ENCODE assay signal across 21 cellular contexts in genomic region chr6:155250701-155251381, GRCh38. TPM values are rescaled to one million over a fixed set of nuclear protein-coding genes. Genes with fewer than 3 reads are reported as not detected.
A peak's percentile ranks its signal among the peaks of the same experiment; 100 is the strongest.
DNase-seq lines count a peak whose midpoint lies in the region; ATAC-seq, FAIRE-seq and TF ChIP-seq lines count a peak whose summit lies in the region.
"Had no signal": no experiment of that assay in that cellular context is flagged by ENCODE, and none has a peak within 500 bp of the region (broad histone marks: within the 10 kb centered on the region; RNA-seq: fewer than 3 reads in every experiment).

No MANE protein-coding gene starts in this region.

- no peak overlapping the region for H2BK5ac ChIP-seq in H9 (ENCODE audit: insufficient read length, low read length)

- no peak overlapping the region for H4K91ac ChIP-seq in H9 (ENCODE audit: insufficient read length, low read depth, low read length)

- peaks cover 14 to 61% (median 57%) of the 10 kb centered on the region in 3 experiments; a peak in 6 of 7 replicates for H3K36me3 Mint-ChIP-seq in H9 (ENCODE audit: insufficient read depth in 1 of 3, low read depth in 3 of 3)

- H3K9me1 ChIP-seq in endothelial cell of umbilical vein (replicated peaks; ENCODE audit: control insufficient read depth, extremely low read depth, insufficient read depth, low read length), result no peaks in the 10 kb centered on the region

- in situ Hi-C loops in Panc1 (cut with HindIII; ENCODE audit: low pct_unique_long_range_greater_than_20kb, low sequenced_read_pairs), result no loop called here

- ATAC-seq in Panc1 (no peak), right cardiac atrium (peak; percentile 17 to 53)
- ATAC-seq: PC-3 had no signal

- TF ChIP-seq CTCF in H9 (conservative IDR thresholded peaks at IDR 0.05) (no peak), Panc1 (IDR thresholded peaks at IDR 0.05) (no peak), endothelial cell of umbilical vein (IDR thresholded peaks at IDR 0.05; ENCODE audit: extremely low read depth in 1 of 2, insufficient read depth in 1 of 2, low read depth in 1 of 2, low read length in 2 of 2) (no peak)

- H2BK20ac ChIP-seq in H9 (ENCODE audit: low read depth, low read length, poor library complexity, severe bottlenecking), result no peak overlapping the region

- dilution Hi-C loops in endothelial cell of umbilical vein (cut with MboI; ENCODE audit: extremely low pct_ligation_motif_present, low sequenced_read_pairs), result no loop called here

- TF ChIP-seq POLR2A in endothelial cell of umbilical vein (IDR thresholded peaks at IDR 0.05; ENCODE audit: low read depth, low read length), result no peak

- no peak overlapping the region for H3K14ac ChIP-seq in H9 (ENCODE audit: insufficient read depth, low read length)

- H3K4me3 Mint-ChIP-seq in H9, result no peak overlapping the region
- H3K4me3 Mint-ChIP-seq: CD4-positive, alpha-beta T cell had no signal

- intact Hi-C loops in Panc1 (cut with micrococcal nuclease; ENCODE audit: unreplicated experiment) (no loop called here), endothelial cell of umbilical vein (cut with micrococcal nuclease) (no loop called here), right cardiac atrium (cut with DNase I) (no loop called here)

- peak overlapping the region in 2 of 3 experiments; percentile 20 to 80; a peak in 3 of 7 replicates for H3K27ac Mint-ChIP-seq in H9
- H3K27ac Mint-ChIP-seq: CD4-positive, alpha-beta T cell had no signal

- H3K36me3 ChIP-seq in Panc1 (ENCODE audit: control insufficient read depth, insufficient read depth, low read length), result peaks cover 13% of the 10 kb centered on the region
- peaks cover 15 to 16% of the 10 kb centered on the region in 2 experiments for H3K36me3 ChIP-seq in endothelial cell of umbilical vein (ENCODE audit: control insufficient read depth in 2 of 2, extremely low read depth in 1 of 2, insufficient read depth in 2 of 2, low read length in 2 of 2)

- FAIRE-seq in endothelial cell of umbilical vein (lab: Jason Lieb, UNC), result peak; percentile 68
- FAIRE-seq: H54 had no signal

- H3K27ac ChIP-seq in H9 (ENCODE audit: insufficient read length, low read depth, low read length) (no peak overlapping the region), Panc1 (ENCODE audit: low read length) (peak overlapping the region; percentile 80; the same call in 1 of the 2 replicates), endothelial cell of umbilical vein (ENCODE audit: insufficient read depth, low read depth, low read length) (no peak overlapping the region), right cardiac atrium (ENCODE audit: low read length) (peak overlapping the region; percentile 53)
- H3K27ac ChIP-seq: BLaER1, RWPE1, SJCRH30 had no signal

- no peak overlapping the region for H2AFZ ChIP-seq in H9 (ENCODE audit: low read length)
- no peak overlapping the region for H2AFZ ChIP-seq in endothelial cell of umbilical vein (ENCODE audit: low read depth, low read length)

- no peak overlapping the region for H3K9ac ChIP-seq in H9 (ENCODE audit: extremely low read depth, insufficient read length, low read length)
- H3K9ac ChIP-seq in endothelial cell of umbilical vein (replicated peaks; ENCODE audit: extremely low read depth, insufficient read depth, low read length), result no peak overlapping the region
- H3K9ac ChIP-seq: BLaER1 had no signal

- no peaks in the 10 kb centered on the region for H3K79me2 ChIP-seq in H9 (ENCODE audit: insufficient read depth, low read length)
- no peaks in the 10 kb centered on the region for H3K79me2 ChIP-seq in endothelial cell of umbilical vein (ENCODE audit: control insufficient read depth, insufficient read depth, low read length)

- H3K79me1 ChIP-seq in H9 (ENCODE audit: insufficient read depth, low read depth, low read length, poor library complexity, severe bottlenecking), result no peaks in the 10 kb centered on the region

- H3K9me3 Mint-ChIP-seq in H9, result no peaks in the 10 kb centered on the region
- H3K9me3 Mint-ChIP-seq: CD4-positive, alpha-beta T cell had no signal

- no peak overlapping the region for H3K23ac ChIP-seq in H9 (ENCODE audit: insufficient read length, low read depth, low read length)

- H4K8ac ChIP-seq in H9 (replicated peaks; ENCODE audit: insufficient read length, low read depth, low read length), result no peak overlapping the region

- no peak overlapping the region for H2BK120ac ChIP-seq in H9 (ENCODE audit: low read depth, low read length, poor library complexity, severe bottlenecking)

- H3K27me3 ChIP-seq in H9 (ENCODE audit: insufficient read depth, low read length) (no peaks in the 10 kb centered on the region), Panc1 (ENCODE audit: control insufficient read depth, insufficient read depth, low read length) (no peaks in the 10 kb centered on the region), endothelial cell of umbilical vein (ENCODE audit: control insufficient read depth in 2 of 2, insufficient read depth in 2 of 2, low read length in 2 of 2) (no peaks in the 10 kb centered on the region), right cardiac atrium (ENCODE audit: control insufficient read depth, insufficient read depth) (no peaks in the 10 kb centered on the region)
- H3K27me3 ChIP-seq: BLaER1, SJCRH30 had no signal

- no CpG with 5 or more reads among the region's 10 CpGs for WGBS in H9 (ENCODE audit: extremely low coverage, insufficient read length, low lambda C conversion rate)
- 76% methylated on average over 10 of the region's 10 CpGs for WGBS in right cardiac atrium

- no peaks in the 10 kb centered on the region for H3K23me2 ChIP-seq in H9 (ENCODE audit: insufficient read length, low read depth, low read length, poor library complexity, severe bottlenecking)

- BruUV-seq in Panc1 (replicated peaks; lab: Mats Ljungman, UMichigan), result no TSS peak
- no TSS peak for BruUV-seq in endothelial cell of umbilical vein (replicated peaks; lab: Mats Ljungman, UMichigan)

- CTCF ChIA-PET in Panc1 (lab: Charles Lee), result interaction anchor here (0.6 kb wide), 1 partner anchor 327 kb away, joined by 3 read pairs; no protein-coding TSS in a partner anchor
- CTCF ChIA-PET in endothelial cell of umbilical vein (lab: Charles Lee), result interaction anchor here (0.8 to 9.5 kb wide), 12 partner anchors 9 to 575 kb away, joined by 3 to 292 read pairs (median 4); no protein-coding TSS in a partner anchor

- H3K4me1 Mint-ChIP-seq in H9, result peaks cover 31 to 32% of the 10 kb centered on the region in 2 experiments

- no peak for DNase-seq in H9
- no peak for DNase-seq in Panc1 (ENCODE audit: low read depth, low spot score)
- DNase-seq in endothelial cell of umbilical vein (ENCODE audit: low read depth, low spot score), result no peak
- no peak for DNase-seq in right cardiac atrium
- no peak for DNase-seq in GF-D8 (lab: John Stamatoyannopoulos, UW)
- DNase-seq in NCI-H748 (lab: John Stamatoyannopoulos, UW; ENCODE audit: unreplicated experiment), result no peak
- DNase-seq in stimulated activated CD4-positive, alpha-beta T cell treated with anti-CD3 and anti-CD28 coated beads, Interleukin-2, amount 100 ng/mL, for 24 hours, result no peak
- no peak for DNase-seq in medulla oblongata (ENCODE audit: extremely low spot score)
- DNase-seq: CD4-positive, alpha-beta T cell; COR-L47; DMS79 treated with DMSO at 0.1 percent for 48 hours; Kasumi-1; NCI-H1694 treated with DMSO at 0.1 percent for 48 hours; NCI-H446; NCI-H526; PC-3; SJCRH30 had no signal

- no peak overlapping the region for H3K4ac ChIP-seq in H9 (ENCODE audit: low read depth, low read length)

- no peak overlapping the region for H2BK15ac ChIP-seq in H9 (ENCODE audit: low read depth, low read length)

- no peak overlapping the region for H2BK12ac ChIP-seq in H9 (ENCODE audit: insufficient read length, low read depth, low read length)

- 0 out of 2 replicates have a peak, but pooled peaks cover 2% of the 10 kb centered on the region for H3K4me1 ChIP-seq in H9 (ENCODE audit: insufficient read depth, low read length)
- peaks cover 3% of the 10 kb centered on the region; the same call in 1 of the 2 replicates for H3K4me1 ChIP-seq in Panc1 (ENCODE audit: control insufficient read depth, insufficient read depth, low read length)
- no peaks in the 10 kb centered on the region for H3K4me1 ChIP-seq in endothelial cell of umbilical vein (ENCODE audit: control insufficient read depth, extremely low read depth, insufficient read depth, low read length)
- H3K4me1 ChIP-seq in right cardiac atrium (ENCODE audit: control insufficient read depth, insufficient read depth, low read length), result no peaks in the 10 kb centered on the region
- H3K4me1 ChIP-seq: BLaER1 had no signal

- no peak overlapping the region for H3K4me2 ChIP-seq in H9 (ENCODE audit: insufficient read depth, insufficient read length, low read length)
- no peak overlapping the region for H3K4me2 ChIP-seq in endothelial cell of umbilical vein (ENCODE audit: insufficient read depth, low read length)
- H3K4me2 ChIP-seq: BLaER1 had no signal

- H4K5ac ChIP-seq in H9 (ENCODE audit: insufficient read length, low read depth, low read length), result no peak overlapping the region

- no peaks in the 10 kb centered on the region for H3K27me3 Mint-ChIP-seq in H9 (ENCODE audit: low read depth)
- H3K27me3 Mint-ChIP-seq: CD4-positive, alpha-beta T cell had no signal

- H4K20me1 ChIP-seq in H9 (ENCODE audit: control insufficient read depth, insufficient read depth, insufficient read length), result no peaks in the 10 kb centered on the region
- H4K20me1 ChIP-seq in endothelial cell of umbilical vein (replicated peaks; ENCODE audit: control insufficient read depth, extremely low read depth, insufficient read depth, low read length), result no peaks in the 10 kb centered on the region
- H4K20me1 ChIP-seq: BLaER1 had no signal

- no peak overlapping the region for H2AK5ac ChIP-seq in H9 (ENCODE audit: insufficient read length, low read length)

- POLR2A ChIA-PET in Panc1 (lab: Charles Lee) (no interaction called here), endothelial cell of umbilical vein (lab: Charles Lee) (no interaction called here)

- H3K9me3 ChIP-seq in H9 (ENCODE audit: control insufficient read depth, low read depth, low read length), result no peaks in the 10 kb centered on the region
- H3K9me3 ChIP-seq in Panc1 (ENCODE audit: control insufficient read depth, insufficient read depth, low read depth, low read length), result no peaks in the 10 kb centered on the region
- H3K9me3 ChIP-seq in endothelial cell of umbilical vein (replicated peaks; ENCODE audit: control insufficient read depth, insufficient read depth, low read length), result no peaks in the 10 kb centered on the region
- no peaks in the 10 kb centered on the region for H3K9me3 ChIP-seq in right cardiac atrium (ENCODE audit: control insufficient read depth, low read length)
- H3K9me3 ChIP-seq: BLaER1, SJCRH30 had no signal

- H3K4me3 ChIP-seq in Panc1 (ENCODE audit: low read depth in 2 of 2, low read length in 2 of 2) (no peak overlapping the region), endothelial cell of umbilical vein (replicated peaks in 1 of 3; ENCODE audit: insufficient read depth in 1 of 3, low read depth in 1 of 3, low read length in 3 of 3) (no peak overlapping the region), right cardiac atrium (ENCODE audit: low read length) (no peak overlapping the region)
- H3K4me3 ChIP-seq: BLaER1, SJCRH30 had no signal

- no peak overlapping the region for H3K18ac ChIP-seq in H9 (ENCODE audit: insufficient read length, low read depth, low read length)

- no peak overlapping the region for H3K56ac ChIP-seq in H9 (ENCODE audit: insufficient read length, low read depth, low read length)

- H3T11ph ChIP-seq in H9 (ENCODE audit: low read length), result no peak overlapping the region

RNA-seq across cellular contexts. Expression of gene CLDN20, which starts 13.0 kb away (rescaled TPM):
- total RNA-seq in H9 (2021), result not detected in 2 replicates
- not detected for total RNA-seq in Panc1 (2021; ENCODE audit: unreplicated experiment)
- polyA plus RNA-seq in Panc1 (2012; ENCODE audit: insufficient read length), result 0.24 TPM
- not detected in 2 replicates for total RNA-seq in endothelial cell of umbilical vein
- not detected in 2 replicates for polyA plus RNA-seq in endothelial cell of umbilical vein
- not detected in 2 replicates for polyA plus RNA-seq in endothelial cell of umbilical vein (2011; cell fraction: cytosol; rRNA removed)
- polyA plus RNA-seq in endothelial cell of umbilical vein (2011; cell fraction: nucleus; rRNA removed), result 0.11 TPM in 1 of 2 replicates, not detected in the other
- 0.29 and 0.52 TPM in 2 replicates for polyA plus RNA-seq in endothelial cell of umbilical vein (2012)
- not detected in 2 replicates for polyA minus RNA-seq in endothelial cell of umbilical vein
- not detected for polyA minus RNA-seq in endothelial cell of umbilical vein (2011; cell fraction: cytosol; rRNA and poly(A)+ RNA removed)
- polyA minus RNA-seq in endothelial cell of umbilical vein (2011; cell fraction: nucleus; rRNA and poly(A)+ RNA removed), result 0.63 and 1.6 TPM in 2 replicates
- not detected for total RNA-seq in right cardiac atrium
- not detected for polyA plus RNA-seq in right cardiac atrium
- total RNA-seq: CD4-positive, alpha-beta T cell; MCF 10A; PC-3; SJCRH30 had no signal

Comparison
In these comparisons a context has a peak if more than half of its experiments do, and no peak if none do; other contexts are left out.
1. H3K27ac ChIP-seq: peak in Panc1 (single experiment) and right cardiac atrium (single experiment); none in H9 (single experiment) and endothelial cell of umbilical vein (single experiment).